15 cellular contexts compared by ENCODE assay signal in genomic region chr6:48194596-48195295, GRCh38.
DNase-seq lines count a peak whose midpoint lies in the region; ATAC-seq, FAIRE-seq and TF ChIP-seq lines count a peak whose summit lies in the region.
"Had no signal": no experiment of that assay in that cellular context is flagged by ENCODE, and none has a peak within 500 bp of the region (broad histone marks: within the 10 kb centered on the region; RNA-seq: fewer than 3 reads in every experiment).

No MANE protein-coding gene starts in this region.

- DNase-seq in H54 (ENCODE audit: insufficient read length, low spot score) (no peak), RPMI8226 (peak; percentile 19), glomerular visceral epithelial cell (ENCODE audit: extremely low spot score) (peak; percentile 6), renal cortical epithelial cell (ENCODE audit: low read depth) (peak; percentile 83), AG08395 (ENCODE audit: low spot score) (no peak), cerebellar cortex (ENCODE audit: low spot score) (no peak)
- DNase-seq: CD8-positive, alpha-beta T cell; DMS79 treated with DMSO at 0.1 percent for 48 hours; GOT3; KBM-7; NCI-H1417 treated with DMSO at 0.1 percent for 48 hours; NCI-H2029 treated with DMSO at 0.1 percent for 48 hours; NCI-H510A treated with DMSO at 0.1 percent for 48 hours had no signal

- FAIRE-seq in H54 (lab: Jason Lieb, UNC): peak; percentile 60
- FAIRE-seq: D721Med had no signal

- no peak for ATAC-seq in GM21447 (IDR thresholded peaks at IDR 0.05; ENCODE audit: unreplicated experiment)
- ATAC-seq: CD8-positive, alpha-beta T cell had no signal

- no peak for TF ChIP-seq POLR2A in H54 (IDR thresholded peaks at IDR 0.05; ENCODE audit: low read depth, low read length)

Comparison
In these comparisons a context has a peak if more than half of its experiments do, and no peak if none do; other contexts are left out.
1. DNase-seq: peak in RPMI8226 (single experiment), glomerular visceral epithelial cell (single experiment) and renal cortical epithelial cell (single experiment); none in H54 (single experiment), AG08395 (single experiment) and cerebellar cortex (single experiment).